8 cellular contexts compared by ENCODE assay signal in the genomic region with DNA sequence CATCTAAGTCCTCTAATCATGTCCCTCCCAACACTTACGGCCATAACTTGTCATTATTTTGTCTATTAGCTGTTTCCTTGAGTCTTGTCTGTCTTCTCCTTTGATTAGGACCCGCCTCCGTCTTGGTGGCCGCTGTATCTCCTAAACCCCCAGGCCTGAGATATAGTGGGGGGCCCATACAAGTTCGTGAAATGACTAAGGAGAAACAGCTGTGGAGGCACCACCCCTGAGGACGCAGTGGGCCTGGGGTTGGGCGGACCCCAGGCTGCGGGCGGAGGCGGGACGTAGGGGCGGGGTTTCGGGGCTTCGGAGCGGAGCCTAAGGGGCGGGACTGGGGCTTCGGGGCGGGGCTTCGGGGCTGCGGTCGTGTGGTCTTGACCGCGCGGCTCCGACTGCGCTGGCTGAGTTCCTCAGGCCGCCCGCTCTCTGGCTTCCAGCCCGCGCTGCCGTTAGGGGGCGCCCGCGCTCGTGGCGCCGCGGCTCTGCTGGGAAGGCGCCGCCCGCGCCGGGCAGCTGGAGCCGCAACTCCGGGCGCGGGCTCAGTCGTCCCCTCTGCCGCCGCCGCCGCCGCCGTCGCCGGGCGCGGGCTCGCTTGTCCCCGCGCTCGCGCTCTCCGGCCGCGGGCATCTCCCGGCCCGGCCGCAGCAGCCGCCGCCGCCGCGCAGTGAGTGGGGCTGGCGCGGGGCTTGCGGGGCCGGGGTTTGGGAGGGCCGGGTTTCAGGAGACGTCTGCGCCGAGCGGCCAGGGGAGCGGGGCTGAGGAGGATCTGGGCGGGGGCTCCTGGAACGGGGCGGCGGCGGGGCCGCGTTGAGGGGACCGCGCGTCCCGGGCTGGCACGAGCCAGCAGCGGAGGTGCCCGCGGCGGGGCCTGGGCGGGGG. TPM values are rescaled to one million over a fixed set of nuclear protein-coding genes. Genes with fewer than 3 reads are reported as not detected.
DNase-seq lines count a peak whose midpoint lies in the region; ATAC-seq and TF ChIP-seq lines count a peak whose summit lies in the region.

TSS of gene KCTD6 (plus strand) at position 591 of the 879 bp plus-strand sequence. CDS start 6,660 bp downstream, outside the sequence.

- H3K79me2 ChIP-seq in DOHH2 (ENCODE audit: control insufficient read depth, low read length) = peaks cover 48% of the 10 kb centered on the region

- H3K27ac Mint-ChIP-seq in activated T-helper 17 cell treated with anti-CD3 and anti-CD28 coated beads, Interleukin-2, amount 50 U/mL, for 72 hours = peak within 1 kb of the TSS; percentile 74
- peak within 1 kb of the TSS; percentile 19 for H3K27ac Mint-ChIP-seq in nephron progenitor cell
- H3K27ac Mint-ChIP-seq in stimulated activated naive CD8-positive, alpha-beta T cell treated with anti-CD3 and anti-CD28 coated beads, Interleukin-15, Interleukin-2, amounts not matched to agents 100 ng/mL and 50 ng/mL, for 24 hours = peak within 1 kb of the TSS; percentile 86

- peaks cover 5% of the 10 kb centered on the region; the same call in 1 of the 2 replicates for H3F3A ChIP-seq in DOHH2 (ENCODE audit: control insufficient read depth, insufficient read depth)

- no peaks in the 10 kb centered on the region for H3K9me3 ChIP-seq in DOHH2 (ENCODE audit: control insufficient read depth, insufficient read depth, low read length)
- H3K9me3 ChIP-seq in KOPT-K1 (ENCODE audit: insufficient read depth, low read length, poor library complexity, severe bottlenecking) = no peaks in the 10 kb centered on the region

- peaks cover 5% of the 10 kb centered on the region for H4K20me1 ChIP-seq in DOHH2 (ENCODE audit: control insufficient read depth, insufficient read depth, low read depth, low read length)

- H3K4me3 ChIP-seq in DOHH2 (ENCODE audit: low read length) (peak within 1 kb of the TSS; percentile 78), fibroblast of pulmonary artery (replicated peaks; ENCODE audit: low read depth, low read length) (peak within 1 kb of the TSS; percentile 87)

- H3K9me2 ChIP-seq in DOHH2 (replicated peaks; ENCODE audit: control insufficient read depth, low read length) = no peaks in the 10 kb centered on the region

- peaks cover 30% of the 10 kb centered on the region for H3K27me3 ChIP-seq in DOHH2 (ENCODE audit: control insufficient read depth, low read length)

- H3K27ac ChIP-seq in DOHH2 (ENCODE audit: low read depth, low read length) (no peak within 1 kb of the TSS), KOPT-K1 (ENCODE audit: low read depth, low read length, poor library complexity, severe bottlenecking) (peak within 1 kb of the TSS; percentile 25)

- H3K4me1 ChIP-seq in DOHH2 (ENCODE audit: control insufficient read depth, low read length) = peaks cover 46% of the 10 kb centered on the region

- H3K9me3 Mint-ChIP-seq in activated T-helper 17 cell treated with anti-CD3 and anti-CD28 coated beads, Interleukin-2, amount 50 U/mL, for 72 hours = no peaks in the 10 kb centered on the region
- no peaks in the 10 kb centered on the region for H3K9me3 Mint-ChIP-seq in nephron progenitor cell
- no peaks in the 10 kb centered on the region for H3K9me3 Mint-ChIP-seq in stimulated activated naive CD8-positive, alpha-beta T cell treated with anti-CD3 and anti-CD28 coated beads, Interleukin-15, Interleukin-2, amounts not matched to agents 100 ng/mL and 50 ng/mL, for 24 hours

- H3K36me3 Mint-ChIP-seq in activated T-helper 17 cell treated with anti-CD3 and anti-CD28 coated beads, Interleukin-2, amount 50 U/mL, for 72 hours (ENCODE audit: low read depth) = no peaks in the 10 kb centered on the region
- H3K36me3 Mint-ChIP-seq in nephron progenitor cell (ENCODE audit: low read depth) = no peaks in the 10 kb centered on the region
- H3K36me3 Mint-ChIP-seq in stimulated activated naive CD8-positive, alpha-beta T cell treated with anti-CD3 and anti-CD28 coated beads, Interleukin-15, Interleukin-2, amounts not matched to agents 100 ng/mL and 50 ng/mL, for 24 hours (ENCODE audit: low read depth) = no peaks in the 10 kb centered on the region

- peak; percentile 79 for ATAC-seq in GM21786 (IDR thresholded peaks at IDR 0.05; ENCODE audit: unreplicated experiment)
- ATAC-seq in activated T-helper 17 cell treated with anti-CD3 and anti-CD28 coated beads, Interleukin-2, amount 50 U/mL, for 72 hours (replicated peaks) = peak; percentile 94

- no peaks in the 10 kb centered on the region; the same call in 1 of the 2 replicates for H3K36me3 ChIP-seq in DOHH2 (ENCODE audit: control insufficient read depth, low read length)
- H3K36me3 ChIP-seq in KOPT-K1 (ENCODE audit: insufficient read depth, low read length) = no peaks in the 10 kb centered on the region

- H3K27me3 Mint-ChIP-seq in activated T-helper 17 cell treated with anti-CD3 and anti-CD28 coated beads, Interleukin-2, amount 50 U/mL, for 72 hours = no peaks in the 10 kb centered on the region
- peaks cover 10% of the 10 kb centered on the region for H3K27me3 Mint-ChIP-seq in nephron progenitor cell (ENCODE audit: low read depth, poor library complexity)
- peaks cover 20% of the 10 kb centered on the region for H3K27me3 Mint-ChIP-seq in stimulated activated naive CD8-positive, alpha-beta T cell treated with anti-CD3 and anti-CD28 coated beads, Interleukin-15, Interleukin-2, amounts not matched to agents 100 ng/mL and 50 ng/mL, for 24 hours

- peak within 1 kb of the TSS; percentile 78 for H3K4me2 ChIP-seq in DOHH2 (ENCODE audit: low read length)

- DNase-seq in RPMI8226 (peak; percentile 94), fibroblast of pulmonary artery (ENCODE audit: low read depth) (peak; percentile 96), nephron progenitor cell (peak; percentile 99)

- H3K4me3 Mint-ChIP-seq in activated T-helper 17 cell treated with anti-CD3 and anti-CD28 coated beads, Interleukin-2, amount 50 U/mL, for 72 hours = peak within 1 kb of the TSS; percentile 93
- H3K4me3 Mint-ChIP-seq in nephron progenitor cell = peak within 1 kb of the TSS; percentile 91
- H3K4me3 Mint-ChIP-seq in stimulated activated naive CD8-positive, alpha-beta T cell treated with anti-CD3 and anti-CD28 coated beads, Interleukin-15, Interleukin-2, amounts not matched to agents 100 ng/mL and 50 ng/mL, for 24 hours = peak within 1 kb of the TSS; percentile 91

- peak; percentile 58 for TF ChIP-seq CTCF in DOHH2 (IDR thresholded peaks at IDR 0.05; ENCODE audit: low read depth, low read length, poor library complexity, severe bottlenecking)
- TF ChIP-seq CTCF in fibroblast of pulmonary artery (IDR thresholded peaks at IDR 0.05; ENCODE audit: low read length, missing control alignments) = peak; percentile 36
- TF ChIP-seq CTCF in nephron progenitor cell (IDR thresholded peaks at IDR 0.05) = peak; percentile 38

- peaks cover 29% of the 10 kb centered on the region for H3K4me1 Mint-ChIP-seq in activated T-helper 17 cell treated with anti-CD3 and anti-CD28 coated beads, Interleukin-2, amount 50 U/mL, for 72 hours
- peaks cover 81% of the 10 kb centered on the region for H3K4me1 Mint-ChIP-seq in nephron progenitor cell
- peaks cover 51% of the 10 kb centered on the region for H3K4me1 Mint-ChIP-seq in stimulated activated naive CD8-positive, alpha-beta T cell treated with anti-CD3 and anti-CD28 coated beads, Interleukin-15, Interleukin-2, amounts not matched to agents 100 ng/mL and 50 ng/mL, for 24 hours (ENCODE audit: low read depth)

RNA-seq across cellular contexts. Expression of gene KCTD6, which starts in this region (rescaled TPM):
- 1 to 10 TPM; 4.9 to 5.2 TPM for total RNA-seq in activated T-helper 17 cell treated with anti-CD3 and anti-CD28 coated beads, Interleukin-2, amount 50 U/mL, for 72 hours

Comparison
In these comparisons a context has a peak if more than half of its experiments do, and no peak if none do; other contexts are left out.
1. H3K27ac Mint-ChIP-seq: peak in every context shown above with its lines; median percentile 86 in stimulated activated naive CD8-positive, alpha-beta T cell treated with anti-CD3 and anti-CD28 coated beads, Interleukin-15, Interleukin-2, amounts not matched to agents 100 ng/mL and 50 ng/mL, for 24 hours; 74 in activated T-helper 17 cell treated with anti-CD3 and anti-CD28 coated beads, Interleukin-2, amount 50 U/mL, for 72 hours; 19 in nephron progenitor cell.